In the genomic region with DNA sequence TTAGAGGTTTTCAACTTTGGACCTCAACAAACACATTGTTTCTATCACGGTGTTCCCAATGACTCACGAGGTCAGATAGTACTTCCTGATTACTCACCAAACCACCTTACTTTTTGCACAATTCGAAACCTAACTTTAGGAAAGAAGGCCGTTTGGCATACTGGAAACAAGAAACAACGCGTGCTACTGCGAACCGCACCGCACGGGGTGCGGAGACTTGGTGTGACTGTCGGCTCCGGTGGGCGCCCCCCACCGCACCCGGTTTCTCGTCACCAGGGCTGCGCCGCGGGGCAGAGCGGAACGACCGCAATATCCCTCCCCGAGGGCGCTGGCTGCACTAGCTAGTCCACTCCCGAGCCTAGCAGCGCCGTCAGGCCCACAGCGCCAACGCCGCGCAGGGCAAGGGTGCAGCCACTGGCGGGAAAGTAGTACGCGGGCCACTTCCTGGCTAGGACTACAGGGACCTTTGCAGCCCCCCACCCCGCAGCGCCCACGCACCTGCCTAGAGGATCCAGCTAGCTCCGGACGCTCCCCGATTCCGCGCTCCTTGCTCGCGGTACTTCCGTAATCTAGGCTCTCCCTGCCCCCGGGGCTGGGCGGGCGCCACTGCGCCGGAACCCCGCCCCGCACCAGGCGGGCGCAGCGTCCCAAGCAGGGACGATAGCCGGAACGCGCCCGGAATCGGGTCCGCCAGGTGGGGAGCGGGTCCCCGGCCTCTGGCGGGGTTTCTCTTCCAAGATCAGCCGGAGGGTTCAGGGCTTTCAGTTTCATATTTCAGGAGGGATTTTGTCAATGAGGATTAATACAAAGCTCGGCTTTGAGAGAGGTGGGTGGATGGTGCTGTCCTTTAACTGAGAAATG, we compare ENCODE assay signal across 8 cellular contexts. TPM values are rescaled to one million over a fixed set of nuclear protein-coding genes. Genes with fewer than 3 reads are reported as not detected.
DNase-seq lines count a peak whose midpoint lies in the region; ATAC-seq and TF ChIP-seq lines count a peak whose summit lies in the region.

A gene (minus strand): TSS at position 571 of the 861 bp plus-strand sequence. CDS start 9,002 bp downstream, outside the sequence.

- no peaks in the 10 kb centered on the region for H3K27me3 ChIP-seq in foreskin keratinocyte
- no peaks in the 10 kb centered on the region for H3K27me3 ChIP-seq in neuron (ENCODE audit: insufficient read depth, low read length)

- H3K36me3 ChIP-seq in neuron (ENCODE audit: insufficient read depth, low read length): no peaks in the 10 kb centered on the region

- peak within 1 kb of the TSS; percentile 96 for H3K4me3 ChIP-seq in neuron (ENCODE audit: low read length)

- H2AFZ ChIP-seq in neuron (ENCODE audit: low read depth, low read length): peak within 1 kb of the TSS; percentile 100

- peak; percentile 79 for ATAC-seq in GM21723 (IDR thresholded peaks at IDR 0.05; ENCODE audit: unreplicated experiment)
- peak; percentile 83 for ATAC-seq in foreskin keratinocyte

- TF ChIP-seq CTCF in foreskin keratinocyte (conservative IDR thresholded peaks at IDR 0.05): no peak

- H3K4me1 ChIP-seq in foreskin keratinocyte (peaks cover 8% of the 10 kb centered on the region), neuron (ENCODE audit: insufficient read depth, low read length) (peaks cover 16% of the 10 kb centered on the region)

- in situ Hi-C loops in KBM-7 (cut with MboI; ENCODE audit: low pct_unique_long_range_greater_than_20kb, low sequenced_read_pairs): no loop called here

- H3K27ac ChIP-seq in foreskin keratinocyte (peak within 1 kb of the TSS; percentile 87), substantia nigra (ENCODE audit: low read depth, low read length, poor library complexity, severe bottlenecking) (peak within 1 kb of the TSS; percentile 78)

- H3K9me3 ChIP-seq in neuron (ENCODE audit: low read length): peaks cover under 1% of the 10 kb centered on the region

- peak; percentile 89 for DNase-seq in ELF-1 (ENCODE audit: low read depth, low spot score)
- DNase-seq in KBM-7: peak; percentile 89
- DNase-seq in SIG-M5 treated with dmso at 0.1 percent for 504 hours (lab: John Stamatoyannopoulos, UW; ENCODE audit: unreplicated experiment): peak; percentile 85
- peak; percentile 54 for DNase-seq in activated gamma-delta T cell treated with Interleukin-2 at 50 U/mL for 16 hours
- DNase-seq in foreskin keratinocyte: peak; percentile 85 to 94
- peak in 48 of 49 donors; percentile 10 to 87 (median 68) for DNase-seq in substantia nigra (lab: John Stamatoyannopoulos, UW)

RNA-seq across cellular contexts. Expression of the gene that starts here (rescaled TPM):
- 43.2 and 52.4 TPM in 2 replicates for total RNA-seq in foreskin keratinocyte
- polyA plus RNA-seq in foreskin keratinocyte: 13.6 and 13.8 TPM in 2 replicates

Comparison
In these comparisons a context has a peak if more than half of its experiments do, and no peak if none do; other contexts are left out.
1. Peak in every context shown above with its lines: DNase-seq, ATAC-seq, H3K4me3 ChIP-seq and H3K27ac ChIP-seq.